In the genomic region with DNA sequence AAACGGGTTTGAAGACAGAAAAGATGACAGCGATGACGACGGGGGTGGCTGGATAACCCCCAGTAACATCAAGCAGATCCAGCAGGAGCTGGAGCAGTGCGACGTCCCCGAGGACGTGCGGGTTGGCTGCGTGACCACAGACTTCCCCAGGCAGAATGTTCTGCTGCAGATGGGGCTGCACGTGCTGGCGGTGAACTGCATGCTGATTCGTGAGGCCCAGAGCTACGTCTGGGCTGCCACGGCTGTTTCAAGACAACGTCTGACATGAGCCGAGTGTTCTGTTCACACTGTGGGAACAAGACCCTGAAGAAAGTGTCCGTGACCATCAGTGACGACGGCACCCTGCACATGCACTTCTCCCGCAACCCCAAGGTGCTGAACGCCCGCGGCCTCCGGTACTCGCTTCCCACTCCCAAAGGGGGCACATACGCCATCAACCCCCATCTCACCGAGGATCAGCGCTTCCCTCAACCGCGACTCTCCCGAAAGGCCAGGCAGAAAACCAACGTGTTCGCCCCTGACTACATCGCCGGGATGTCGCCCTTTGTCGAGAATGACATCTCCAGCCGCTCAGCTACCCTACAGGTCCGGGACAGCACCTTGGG, we compare ENCODE assay signal across 22 cellular contexts.
"Had no signal": no experiment of that assay in that cellular context is flagged by ENCODE, and none has a peak within 500 bp of the region (broad histone marks: within the 10 kb centered on the region; RNA-seq: fewer than 3 reads in every experiment).

No MANE protein-coding gene starts in this region.

- H3K9me3 ChIP-seq: heart left ventricle, left lung, lower lobe of right lung, prostate gland, right lobe of liver, testis, tibial nerve had no signal

- H3K4me3 ChIP-seq: heart left ventricle, left lung, lower lobe of right lung, prostate gland, right lobe of liver, tibial nerve had no signal

- FAIRE-seq: endometrium, frontal cortex had no signal

- DNase-seq: effector memory CD4-positive, alpha-beta T cell; islet precursor cell; lower lobe of right lung; natural killer cell; occipital lobe; stimulated activated CD4-positive, alpha-beta T cell treated with anti-CD3 and anti-CD28 coated beads, Interleukin-2, amount 100 ng/mL, for 24 hours; stimulated activated CD4-positive, alpha-beta T cell treated with anti-CD3 and anti-CD28 coated beads, Interleukin-4, amount 100 ng/mL, for 4 hours; stimulated activated naive B cell treated with anti-CD40 and anti-IgM and Interleukin-4, amounts not matched to agents 10 μg/mL and 1 μg/mL and 100 μg/mL, for 72 hours; stimulated activated naive CD8-positive, alpha-beta T cell treated with anti-CD3 and anti-CD28 coated beads, Interleukin-15, amount 100 ng/mL, for 72 hours had no signal

- H3K27me3 ChIP-seq: heart left ventricle, left lung, right lobe of liver, testis, tibial nerve had no signal

- ATAC-seq: esophagus mucosa; left lung; lower lobe of right lung; natural killer cell; stimulated activated naive B cell treated with anti-CD40 and anti-IgM and Interleukin-4, amounts not matched to agents 10 μg/mL and 1 μg/mL and 100 μg/mL, for 72 hours; stimulated activated naive CD8-positive, alpha-beta T cell treated with anti-CD3 and anti-CD28 coated beads, Interleukin-15, amount 100 ng/mL, for 72 hours had no signal

- H3K27me3 Mint-ChIP-seq: memory B cell; stimulated activated naive B cell treated with anti-CD40 and anti-IgM and Interleukin-4, amounts not matched to agents 10 μg/mL and 1 μg/mL and 100 μg/mL, for 72 hours; stimulated activated naive CD8-positive, alpha-beta T cell treated with anti-CD3 and anti-CD28 coated beads, Interleukin-15, amount 100 ng/mL, for 72 hours had no signal

- H3K27ac Mint-ChIP-seq: memory B cell; mesothelial cell of epicardium; natural killer cell; stimulated activated naive B cell treated with anti-CD40 and anti-IgM and Interleukin-4, amounts not matched to agents 10 μg/mL and 1 μg/mL and 100 μg/mL, for 72 hours; stimulated activated naive CD8-positive, alpha-beta T cell treated with anti-CD3 and anti-CD28 coated beads, Interleukin-15, amount 100 ng/mL, for 72 hours had no signal

- H3K9me3 Mint-ChIP-seq: memory B cell; mesothelial cell of epicardium; stimulated activated naive CD8-positive, alpha-beta T cell treated with anti-CD3 and anti-CD28 coated beads, Interleukin-15, amount 100 ng/mL, for 72 hours had no signal

- H3K79me2 ChIP-seq: parathyroid adenoma had no signal

- H3K9ac ChIP-seq: parathyroid adenoma had no signal

- H3K36me3 ChIP-seq: heart left ventricle, left lung, lower lobe of right lung, prostate gland, right lobe of liver, tibial nerve had no signal

- H3K4me1 Mint-ChIP-seq: memory B cell; natural killer cell; neural crest cell; stimulated activated naive B cell treated with anti-CD40 and anti-IgM and Interleukin-4, amounts not matched to agents 10 μg/mL and 1 μg/mL and 100 μg/mL, for 72 hours; stimulated activated naive CD8-positive, alpha-beta T cell treated with anti-CD3 and anti-CD28 coated beads, Interleukin-15, amount 100 ng/mL, for 72 hours had no signal

- H2AFZ ChIP-seq: parathyroid adenoma had no signal

- H3K36me3 Mint-ChIP-seq: memory B cell; mesothelial cell of epicardium; natural killer cell; stimulated activated naive B cell treated with anti-CD40 and anti-IgM and Interleukin-4, amounts not matched to agents 10 μg/mL and 1 μg/mL and 100 μg/mL, for 72 hours had no signal

- H3K4me3 Mint-ChIP-seq: memory B cell; mesothelial cell of epicardium; natural killer cell; neural crest cell; stimulated activated naive B cell treated with anti-CD40 and anti-IgM and Interleukin-4, amounts not matched to agents 10 μg/mL and 1 μg/mL and 100 μg/mL, for 72 hours; stimulated activated naive CD8-positive, alpha-beta T cell treated with anti-CD3 and anti-CD28 coated beads, Interleukin-15, amount 100 ng/mL, for 72 hours had no signal

- H3K4me1 ChIP-seq: left lung, lower lobe of right lung, parathyroid adenoma, prostate gland, right lobe of liver, testis had no signal

- H3K27ac ChIP-seq: left lung, lower lobe of right lung, parathyroid adenoma, prostate gland, right lobe of liver, testis, tibial nerve had no signal
